ENCODE assay signal across 18 cellular contexts in genomic region chr4:176676901-176677300, GRCh38.
"Had no signal": no experiment of that assay in that cellular context is flagged by ENCODE, and none has a peak within 500 bp of the region (broad histone marks: within the 10 kb centered on the region; RNA-seq: fewer than 3 reads in every experiment).

No MANE protein-coding gene starts in this region.

- H3K27ac Mint-ChIP-seq: immature natural killer cell; naive thymus-derived CD8-positive, alpha-beta T cell; progenitor cell of endocrine pancreas; stimulated activated memory B cell treated with anti-CD40 and anti-IgM and Interleukin-4, amounts not matched to agents 10 μg/mL and 1 μg/mL and 100 μg/mL, for 72 hours; stimulated activated naive CD8-positive, alpha-beta T cell treated with anti-CD3 and anti-CD28 coated beads, Interleukin-15, Interleukin-2, amounts not matched to agents 100 ng/mL and 50 ng/mL, for 24 hours had no signal

- H3K36me3 Mint-ChIP-seq: immature natural killer cell; naive thymus-derived CD8-positive, alpha-beta T cell; stimulated activated memory B cell treated with anti-CD40 and anti-IgM and Interleukin-4, amounts not matched to agents 10 μg/mL and 1 μg/mL and 100 μg/mL, for 72 hours had no signal

- H3K27me3 ChIP-seq: dorsolateral prefrontal cortex, right lobe of liver, spleen, transverse colon had no signal

- ATAC-seq: mucosa of descending colon; naive thymus-derived CD8-positive, alpha-beta T cell; right lobe of liver; stimulated activated memory B cell treated with anti-CD40 and anti-IgM and Interleukin-4, amounts not matched to agents 10 μg/mL and 1 μg/mL and 100 μg/mL, for 72 hours had no signal

- H3K27ac ChIP-seq: dorsolateral prefrontal cortex, right lobe of liver, spleen, transverse colon had no signal

- H3K9me3 Mint-ChIP-seq: stimulated activated naive CD8-positive, alpha-beta T cell treated with anti-CD3 and anti-CD28 coated beads, Interleukin-15, Interleukin-2, amounts not matched to agents 100 ng/mL and 50 ng/mL, for 24 hours had no signal

- H3K9me3 ChIP-seq: mucosa of descending colon, right lobe of liver, spleen, transverse colon had no signal

- H3K4me3 Mint-ChIP-seq: central memory CD8-positive, alpha-beta T cell; immature natural killer cell; naive thymus-derived CD8-positive, alpha-beta T cell; neural crest cell; stimulated activated memory B cell treated with anti-CD40 and anti-IgM and Interleukin-4, amounts not matched to agents 10 μg/mL and 1 μg/mL and 100 μg/mL, for 72 hours; stimulated activated naive CD8-positive, alpha-beta T cell treated with anti-CD3 and anti-CD28 coated beads, Interleukin-15, Interleukin-2, amounts not matched to agents 100 ng/mL and 50 ng/mL, for 24 hours had no signal

- H3K36me3 ChIP-seq: right lobe of liver, spleen, transverse colon had no signal

- H3K4me1 ChIP-seq: right lobe of liver, spleen had no signal

- H3K4me1 Mint-ChIP-seq: central memory CD8-positive, alpha-beta T cell; immature natural killer cell; naive thymus-derived CD8-positive, alpha-beta T cell; stimulated activated memory B cell treated with anti-CD40 and anti-IgM and Interleukin-4, amounts not matched to agents 10 μg/mL and 1 μg/mL and 100 μg/mL, for 72 hours had no signal

- H3K27me3 Mint-ChIP-seq: central memory CD8-positive, alpha-beta T cell; naive thymus-derived CD8-positive, alpha-beta T cell; progenitor cell of endocrine pancreas; stimulated activated memory B cell treated with anti-CD40 and anti-IgM and Interleukin-4, amounts not matched to agents 10 μg/mL and 1 μg/mL and 100 μg/mL, for 72 hours; stimulated activated naive CD8-positive, alpha-beta T cell treated with anti-CD3 and anti-CD28 coated beads, Interleukin-15, Interleukin-2, amounts not matched to agents 100 ng/mL and 50 ng/mL, for 24 hours had no signal

- H3K4me3 ChIP-seq: dorsolateral prefrontal cortex, mucosa of descending colon, right lobe of liver, spleen, transverse colon had no signal

- DNase-seq: cortex of kidney; dorsolateral prefrontal cortex; effector CD8-positive, alpha-beta T cell; immature natural killer cell; mammary epithelial cell; mucosa of descending colon; naive thymus-derived CD8-positive, alpha-beta T cell; right lobe of liver; spleen; stimulated activated CD4-positive, alpha-beta T cell treated with anti-CD3 and anti-CD28 coated beads, Interleukin-15, amount 100 ng/mL, for 24 hours; stimulated activated CD4-positive, alpha-beta T cell treated with anti-CD3 and anti-CD28 coated beads, Interleukin-1b, Interleukin-23, amount 100 ng/mL, for 48 hours; stimulated activated CD4-positive, alpha-beta T cell treated with anti-CD3 and anti-CD28 coated beads, Interleukin-4, amount 100 ng/mL, for 24 hours; transverse colon had no signal
